In genomic region chr11:106021181-106021966, GRCh38 we compare ENCODE assay signal across 8 cellular contexts. TPM values are rescaled to one million over a fixed set of nuclear protein-coding genes. Genes with fewer than 3 reads are reported as not detected.
A peak's percentile ranks its signal among the peaks of the same experiment; 100 is the strongest.
DNase-seq lines count a peak whose midpoint lies in the region; ATAC-seq and TF ChIP-seq lines count a peak whose summit lies in the region.

No MANE protein-coding gene starts in this region.

- peaks cover 22% of the 10 kb centered on the region for H3K9me3 Mint-ChIP-seq in activated CD4-positive, alpha-beta T cell treated with anti-CD3 and anti-CD28 coated beads, Interleukin-2, amount 10 ng/mL, durations not matched to agents 24 days and 14 days

- no peak for TF ChIP-seq CTCF in coronary artery (IDR thresholded peaks at IDR 0.05)
- TF ChIP-seq CTCF in vagina (IDR thresholded peaks at IDR 0.05) = no peak

- H3K4me1 Mint-ChIP-seq in activated CD4-positive, alpha-beta T cell treated with anti-CD3 and anti-CD28 coated beads, Interleukin-2, amount 10 ng/mL, durations not matched to agents 24 days and 14 days = peaks cover 44% of the 10 kb centered on the region

- peak overlapping the region; percentile 96 for H3K27ac Mint-ChIP-seq in activated CD4-positive, alpha-beta T cell treated with anti-CD3 and anti-CD28 coated beads, Interleukin-2, amount 10 ng/mL, durations not matched to agents 24 days and 14 days

- TF ChIP-seq POLR2A in vagina (IDR thresholded peaks at IDR 0.05) = no peak

- ATAC-seq in HG02798 (IDR thresholded peaks at IDR 0.05; ENCODE audit: poor library complexity, unreplicated experiment) = peak; percentile 3

- no peaks in the 10 kb centered on the region for H3K36me3 ChIP-seq in vagina

- H3K27me3 Mint-ChIP-seq in activated CD4-positive, alpha-beta T cell treated with anti-CD3 and anti-CD28 coated beads, Interleukin-2, amount 10 ng/mL, durations not matched to agents 24 days and 14 days = peaks cover 12% of the 10 kb centered on the region

- DNase-seq in activated CD4-positive, alpha-beta T cell treated with anti-CD3 and anti-CD28 coated beads, Interleukin-2, amount 10 ng/mL, durations not matched to agents 24 days and 14 days = no peak
- DNase-seq in activated CD4-positive, alpha-beta T cell treated with anti-CD3 and anti-CD28 coated beads, Interleukin-2, amount 50 U/mL, for 4 hours = no peak
- DNase-seq in NCI-H526 treated with DMSO at 0.1 percent for 48 hours (lab: John Stamatoyannopoulos, UW) (peak; percentile 76), coronary artery (ENCODE audit: low spot score) (no peak), midbrain (lab: John Stamatoyannopoulos, UW) (peak; percentile 22), vagina (ENCODE audit: extremely low spot score in 2 of 2) (no peak), D341Med (ENCODE audit: low spot score) (no peak)

- H3K4me3 Mint-ChIP-seq in activated CD4-positive, alpha-beta T cell treated with anti-CD3 and anti-CD28 coated beads, Interleukin-2, amount 10 ng/mL, durations not matched to agents 24 days and 14 days = peak overlapping the region; percentile 97

- no peaks in the 10 kb centered on the region for H3K27me3 ChIP-seq in vagina

- H3K9me3 ChIP-seq in vagina = no peaks in the 10 kb centered on the region

- peaks cover 30% of the 10 kb centered on the region for H3K36me3 Mint-ChIP-seq in activated CD4-positive, alpha-beta T cell treated with anti-CD3 and anti-CD28 coated beads, Interleukin-2, amount 10 ng/mL, durations not matched to agents 24 days and 14 days (ENCODE audit: low read depth)

- H3K4me1 ChIP-seq in vagina = peaks cover 31% of the 10 kb centered on the region

- H3K4me3 ChIP-seq in coronary artery (peak overlapping the region; percentile 87), vagina (peak overlapping the region; percentile 79 to 86)

- H3K27ac ChIP-seq in coronary artery (peak overlapping the region; percentile 74 to 89), vagina (peak overlapping the region; percentile 80)

- intact Hi-C loops in activated CD4-positive, alpha-beta T cell treated with anti-CD3 and anti-CD28 coated beads, Interleukin-2, amount 10 ng/mL, durations not matched to agents 24 days and 14 days (cut with micrococcal nuclease) = loop anchor here (5.0 kb wide), 1 partner anchor 1436 kb away; the partner anchor contains the start of gene CWF19L2
- intact Hi-C loops in vagina (cut with DNase I) = loop anchor here (1.0 kb wide), 1 partner anchor 56 kb away; the partner anchor contains the start of genes AASDHPPT and KBTBD3

RNA-seq across cellular contexts. Expression of gene MSANTD4, which starts 0.7 kb away (rescaled TPM):
- 21.8 and 22.8 TPM in 2 replicates for total RNA-seq in activated CD4-positive, alpha-beta T cell treated with anti-CD3 and anti-CD28 coated beads, Interleukin-2, amount 10 ng/mL, durations not matched to agents 24 days and 14 days
- total RNA-seq in vagina = 29.5 TPM

RNA-seq across cellular contexts. Expression of gene KBTBD3, which starts 55.8 kb away (rescaled TPM):
- total RNA-seq in activated CD4-positive, alpha-beta T cell treated with anti-CD3 and anti-CD28 coated beads, Interleukin-2, amount 10 ng/mL, durations not matched to agents 24 days and 14 days = 3.8 and 4.0 TPM in 2 replicates
- total RNA-seq in vagina = 3.2 TPM

RNA-seq across cellular contexts. Expression of gene AASDHPPT, which starts 56.1 kb away (rescaled TPM):
- 43.8 and 45.7 TPM in 2 replicates for total RNA-seq in activated CD4-positive, alpha-beta T cell treated with anti-CD3 and anti-CD28 coated beads, Interleukin-2, amount 10 ng/mL, durations not matched to agents 24 days and 14 days
- total RNA-seq in vagina = 36.8 TPM

Comparison
In these comparisons a context has a peak if more than half of its experiments do, and no peak if none do; other contexts are left out.
1. DNase-seq: peak in NCI-H526 treated with DMSO at 0.1 percent for 48 hours (single experiment) and midbrain (single experiment); none in activated CD4-positive, alpha-beta T cell treated with anti-CD3 and anti-CD28 coated beads, Interleukin-2, amount 10 ng/mL, durations not matched to agents 24 days and 14 days (single experiment), activated CD4-positive, alpha-beta T cell treated with anti-CD3 and anti-CD28 coated beads, Interleukin-2, amount 50 U/mL, for 4 hours (0 of 2), coronary artery (single experiment), vagina (0 of 2) and D341Med (single experiment).